Comparison of ENCODE assay signal across 8 cellular contexts in the genomic region with DNA sequence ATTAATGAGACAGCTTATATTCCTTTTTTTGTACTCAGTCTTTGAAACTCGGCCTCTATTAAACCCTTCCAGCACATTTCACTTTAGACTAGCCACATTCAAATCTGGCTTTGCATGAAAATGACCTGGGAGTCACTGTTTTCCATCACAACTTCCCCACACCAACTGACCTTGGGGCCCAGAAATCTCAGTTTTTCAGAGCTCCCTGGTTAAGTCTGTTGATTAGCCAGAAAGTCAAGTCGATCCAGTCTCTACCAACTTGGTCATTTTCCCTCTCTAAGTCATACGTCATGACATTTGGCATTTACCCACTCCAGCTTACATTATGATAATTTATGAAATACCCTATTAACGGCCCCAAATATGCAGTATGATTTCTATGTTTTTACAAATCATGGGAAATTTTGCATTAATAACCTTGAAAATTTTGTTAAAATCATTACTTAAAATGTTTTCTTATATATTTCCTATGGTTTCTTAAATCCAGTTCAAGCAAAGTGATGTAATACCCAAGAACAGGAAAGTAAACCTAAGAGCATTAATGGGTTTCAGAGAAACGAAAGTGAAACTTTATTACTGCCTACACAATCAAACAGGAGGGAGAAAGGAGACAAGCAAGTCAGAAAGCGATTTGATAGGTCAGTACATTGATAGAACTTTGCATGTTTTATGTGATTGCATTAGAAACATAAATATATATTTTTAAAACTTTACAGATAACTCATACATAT.
DNase-seq lines count a peak whose midpoint lies in the region; ATAC-seq and TF ChIP-seq lines count a peak whose summit lies in the region.

No MANE protein-coding gene starts in this region.

- ATAC-seq in GM21723 (IDR thresholded peaks at IDR 0.05; ENCODE audit: unreplicated experiment) (peak; percentile 61), left colon (peak; percentile 65), GM19023 (IDR thresholded peaks at IDR 0.05; ENCODE audit: unreplicated experiment) (no peak)

- intact Hi-C loops in left colon (cut with DNase I, micrococcal nuclease), result no loop called here

- TF ChIP-seq CTCF in astrocyte of the spinal cord (IDR thresholded peaks at IDR 0.05; ENCODE audit: low read depth, low read length), result no peak

- in situ Hi-C loops in astrocyte of the spinal cord (cut with HindIII; ENCODE audit: low sequenced_read_pairs) (no loop called here), G401 (cut with HindIII; ENCODE audit: low sequenced_read_pairs) (no loop called here)

- DNase-seq in GM03348 (ENCODE audit: low spot score) (peak; percentile 68), MV-4-11 (lab: John Stamatoyannopoulos, UW) (peak; percentile 50), astrocyte of the spinal cord (ENCODE audit: low read depth, low spot score) (peak; percentile 85), left colon (no peak), G401 (ENCODE audit: low spot score) (no peak), HuH-7 (ENCODE audit: low spot score) (no peak)

- H3K4me3 ChIP-seq in astrocyte of the spinal cord (ENCODE audit: low read depth, low read length), result no peak overlapping the region

Comparison
In these comparisons a context has a peak if more than half of its experiments do, and no peak if none do; other contexts are left out.
1. DNase-seq: peak in GM03348 (single experiment), MV-4-11 (single experiment) and astrocyte of the spinal cord (single experiment); none in left colon (0 of 2), G401 (single experiment) and HuH-7 (single experiment).